ENCODE assay signal across 8 cellular contexts in the genomic region with DNA sequence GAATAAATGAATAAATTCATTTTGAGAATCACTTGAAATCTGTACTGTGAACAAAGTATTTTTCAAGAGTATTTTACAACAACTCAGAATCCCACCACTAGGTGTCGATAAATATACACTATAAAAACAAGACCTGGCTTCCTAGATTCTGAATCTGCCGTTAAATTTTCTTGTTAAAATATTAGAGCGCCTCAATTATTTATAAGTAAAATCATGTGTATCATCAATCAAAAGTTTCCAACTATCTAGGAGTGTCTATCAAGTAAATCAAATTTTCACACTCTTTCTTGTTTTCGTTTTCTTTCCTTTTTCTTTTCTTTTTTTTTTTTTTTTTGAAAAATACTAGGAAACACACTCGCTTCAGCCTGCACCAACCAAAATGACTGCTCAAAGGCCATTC.
DNase-seq lines count a peak whose midpoint lies in the region; ATAC-seq, FAIRE-seq and TF ChIP-seq lines count a peak whose summit lies in the region.

No MANE protein-coding gene starts in this region.

- H3K9me3 Mint-ChIP-seq in natural killer cell, result no peaks in the 10 kb centered on the region
- no peaks in the 10 kb centered on the region for H3K9me3 Mint-ChIP-seq in natural killer cell treated with Interleukin-12 subunit alpha and Interleukin-12 subunit beta and Interleukin-15 and Interleukin-18, amount 100 ng/mL, for 72 hours
- no peaks in the 10 kb centered on the region for H3K9me3 Mint-ChIP-seq in activated CD4-positive, alpha-beta memory T cell treated with anti-CD3 and anti-CD28 coated beads, Interleukin-2, amount 10 ng/mL, durations not matched to agents 7 days and 5 days
- H3K9me3 Mint-ChIP-seq in stimulated activated effector memory CD8-positive, alpha-beta T cell treated with anti-CD3 and anti-CD28 coated beads, Interleukin-12 subunit alpha, Interleukin-12 subunit beta, amount 100 ng/mL, for 72 hours, result no peaks in the 10 kb centered on the region

- H3K27me3 ChIP-seq in upper lobe of right lung, result no peaks in the 10 kb centered on the region

- ATAC-seq in natural killer cell, result peak in 2 of 3 donors; percentile 44 to 49
- ATAC-seq in natural killer cell treated with Interleukin-12 subunit alpha and Interleukin-12 subunit beta and Interleukin-15 and Interleukin-18, amount 100 ng/mL, for 72 hours, result no peak
- ATAC-seq in upper lobe of right lung, result peak; percentile 47
- no peak for ATAC-seq in stimulated activated effector memory CD8-positive, alpha-beta T cell treated with anti-CD3 and anti-CD28 coated beads, Interleukin-12 subunit alpha, Interleukin-12 subunit beta, amount 100 ng/mL, for 72 hours

- H3K4me1 Mint-ChIP-seq in natural killer cell, result peaks cover 0 to 3% of the 10 kb centered on the region in 2 donors
- H3K4me1 Mint-ChIP-seq in natural killer cell treated with Interleukin-12 subunit alpha and Interleukin-12 subunit beta and Interleukin-15 and Interleukin-18, amount 100 ng/mL, for 72 hours (ENCODE audit: low read depth in 2 of 2), result peaks cover 2 to 5% of the 10 kb centered on the region in 2 donors
- no peaks in the 10 kb centered on the region for H3K4me1 Mint-ChIP-seq in activated CD4-positive, alpha-beta memory T cell treated with anti-CD3 and anti-CD28 coated beads, Interleukin-2, amount 10 ng/mL, durations not matched to agents 7 days and 5 days
- no peaks in the 10 kb centered on the region for H3K4me1 Mint-ChIP-seq in stimulated activated effector memory CD8-positive, alpha-beta T cell treated with anti-CD3 and anti-CD28 coated beads, Interleukin-12 subunit alpha, Interleukin-12 subunit beta, amount 100 ng/mL, for 72 hours

- intact Hi-C loops in natural killer cell (cut with micrococcal nuclease), result loop anchor here (5.0 kb wide), 1 partner anchor 1290 kb away; no protein-coding TSS in a partner anchor
- intact Hi-C loops in upper lobe of right lung (cut with DNase I), result no loop called here

- peak; percentile 100 for FAIRE-seq in islet of Langerhans (lab: Jason Lieb, UNC)

- H3K36me3 Mint-ChIP-seq in natural killer cell, result no peaks in the 10 kb centered on the region
- no peaks in the 10 kb centered on the region for H3K36me3 Mint-ChIP-seq in natural killer cell treated with Interleukin-12 subunit alpha and Interleukin-12 subunit beta and Interleukin-15 and Interleukin-18, amount 100 ng/mL, for 72 hours
- H3K36me3 Mint-ChIP-seq in activated CD4-positive, alpha-beta memory T cell treated with anti-CD3 and anti-CD28 coated beads, Interleukin-2, amount 10 ng/mL, durations not matched to agents 7 days and 5 days (ENCODE audit: low read depth), result no peaks in the 10 kb centered on the region
- H3K36me3 Mint-ChIP-seq in stimulated activated effector memory CD8-positive, alpha-beta T cell treated with anti-CD3 and anti-CD28 coated beads, Interleukin-12 subunit alpha, Interleukin-12 subunit beta, amount 100 ng/mL, for 72 hours, result no peaks in the 10 kb centered on the region

- H3K9me3 ChIP-seq in upper lobe of right lung, result no peaks in the 10 kb centered on the region

- H3K27me3 Mint-ChIP-seq in natural killer cell (ENCODE audit: low read depth in 2 of 2), result peaks cover 9 to 28% of the 10 kb centered on the region in 2 donors
- peaks cover 13 to 18% of the 10 kb centered on the region in 2 donors for H3K27me3 Mint-ChIP-seq in natural killer cell treated with Interleukin-12 subunit alpha and Interleukin-12 subunit beta and Interleukin-15 and Interleukin-18, amount 100 ng/mL, for 72 hours
- H3K27me3 Mint-ChIP-seq in activated CD4-positive, alpha-beta memory T cell treated with anti-CD3 and anti-CD28 coated beads, Interleukin-2, amount 10 ng/mL, durations not matched to agents 7 days and 5 days, result no peaks in the 10 kb centered on the region

- H3K4me3 ChIP-seq in upper lobe of right lung, result peak overlapping the region; percentile 7

- CTCF ChIA-PET in activated CD4-positive, alpha-beta memory T cell treated with anti-CD3 and anti-CD28 coated beads, Interleukin-2, amount 10 ng/mL, durations not matched to agents 7 days and 5 days (lab: Charles Lee), result interaction anchor here (0.7 to 1.5 kb wide), 4 partner anchors 11 to 727 kb away, joined by 3 read pairs; no protein-coding TSS in a partner anchor

- no peaks in the 10 kb centered on the region for H3K36me3 ChIP-seq in upper lobe of right lung

- H3K27ac ChIP-seq in upper lobe of right lung, result no peak overlapping the region

- POLR2A ChIA-PET in activated CD4-positive, alpha-beta memory T cell treated with anti-CD3 and anti-CD28 coated beads, Interleukin-2, amount 10 ng/mL, durations not matched to agents 7 days and 5 days (lab: Charles Lee), result no interaction called here

- no peak for DNase-seq in natural killer cell
- no peak for DNase-seq in natural killer cell treated with Interleukin-12 subunit alpha and Interleukin-12 subunit beta and Interleukin-15 and Interleukin-18, amount 100 ng/mL, for 72 hours (ENCODE audit: low spot score)
- peak; percentile 55 for DNase-seq in NCI-H146 (lab: John Stamatoyannopoulos, UW)
- peak; percentile 56 for DNase-seq in amniotic epithelial cell (ENCODE audit: low read depth)
- DNase-seq in upper lobe of right lung, result no peak
- no peak for DNase-seq in activated CD4-positive, alpha-beta memory T cell treated with anti-CD3 and anti-CD28 coated beads, Interleukin-2, amount 10 ng/mL, durations not matched to agents 7 days and 5 days
- DNase-seq in stimulated activated effector memory CD8-positive, alpha-beta T cell treated with anti-CD3 and anti-CD28 coated beads, Interleukin-12 subunit alpha, Interleukin-12 subunit beta, amount 100 ng/mL, for 72 hours (ENCODE audit: low spot score in 2 of 2), result no peak

- no peak overlapping the region for H3K4me3 Mint-ChIP-seq in natural killer cell
- no peak overlapping the region for H3K4me3 Mint-ChIP-seq in natural killer cell treated with Interleukin-12 subunit alpha and Interleukin-12 subunit beta and Interleukin-15 and Interleukin-18, amount 100 ng/mL, for 72 hours
- no peak overlapping the region for H3K4me3 Mint-ChIP-seq in activated CD4-positive, alpha-beta memory T cell treated with anti-CD3 and anti-CD28 coated beads, Interleukin-2, amount 10 ng/mL, durations not matched to agents 7 days and 5 days
- H3K4me3 Mint-ChIP-seq in stimulated activated effector memory CD8-positive, alpha-beta T cell treated with anti-CD3 and anti-CD28 coated beads, Interleukin-12 subunit alpha, Interleukin-12 subunit beta, amount 100 ng/mL, for 72 hours, result no peak overlapping the region

- TF ChIP-seq CTCF in natural killer cell (IDR thresholded peaks at IDR 0.05), result peak; percentile 61
- TF ChIP-seq CTCF in upper lobe of right lung (IDR thresholded peaks at IDR 0.05), result peak; percentile 76

- H3K27ac Mint-ChIP-seq in natural killer cell, result no peak overlapping the region
- H3K27ac Mint-ChIP-seq in natural killer cell treated with Interleukin-12 subunit alpha and Interleukin-12 subunit beta and Interleukin-15 and Interleukin-18, amount 100 ng/mL, for 72 hours, result no peak overlapping the region
- H3K27ac Mint-ChIP-seq in activated CD4-positive, alpha-beta memory T cell treated with anti-CD3 and anti-CD28 coated beads, Interleukin-2, amount 10 ng/mL, durations not matched to agents 7 days and 5 days, result no peak overlapping the region
- no peak overlapping the region for H3K27ac Mint-ChIP-seq in stimulated activated effector memory CD8-positive, alpha-beta T cell treated with anti-CD3 and anti-CD28 coated beads, Interleukin-12 subunit alpha, Interleukin-12 subunit beta, amount 100 ng/mL, for 72 hours

- no peaks in the 10 kb centered on the region for H3K4me1 ChIP-seq in upper lobe of right lung

Comparison
In these comparisons a context has a peak if more than half of its experiments do, and no peak if none do; other contexts are left out.
1. ATAC-seq: peak in natural killer cell (2 of 3) and upper lobe of right lung (single experiment); none in natural killer cell treated with Interleukin-12 subunit alpha and Interleukin-12 subunit beta and Interleukin-15 and Interleukin-18, amount 100 ng/mL, for 72 hours (0 of 2) and stimulated activated effector memory CD8-positive, alpha-beta T cell treated with anti-CD3 and anti-CD28 coated beads, Interleukin-12 subunit alpha, Interleukin-12 subunit beta, amount 100 ng/mL, for 72 hours (single experiment).
2. DNase-seq: peak in NCI-H146 (single experiment) and amniotic epithelial cell (single experiment); none in natural killer cell (single experiment), natural killer cell treated with Interleukin-12 subunit alpha and Interleukin-12 subunit beta and Interleukin-15 and Interleukin-18, amount 100 ng/mL, for 72 hours (single experiment), upper lobe of right lung (single experiment), activated CD4-positive, alpha-beta memory T cell treated with anti-CD3 and anti-CD28 coated beads, Interleukin-2, amount 10 ng/mL, durations not matched to agents 7 days and 5 days (single experiment) and stimulated activated effector memory CD8-positive, alpha-beta T cell treated with anti-CD3 and anti-CD28 coated beads, Interleukin-12 subunit alpha, Interleukin-12 subunit beta, amount 100 ng/mL, for 72 hours (0 of 2).